Comparison of ENCODE assay signal across 8 cellular contexts in the genomic region with DNA sequence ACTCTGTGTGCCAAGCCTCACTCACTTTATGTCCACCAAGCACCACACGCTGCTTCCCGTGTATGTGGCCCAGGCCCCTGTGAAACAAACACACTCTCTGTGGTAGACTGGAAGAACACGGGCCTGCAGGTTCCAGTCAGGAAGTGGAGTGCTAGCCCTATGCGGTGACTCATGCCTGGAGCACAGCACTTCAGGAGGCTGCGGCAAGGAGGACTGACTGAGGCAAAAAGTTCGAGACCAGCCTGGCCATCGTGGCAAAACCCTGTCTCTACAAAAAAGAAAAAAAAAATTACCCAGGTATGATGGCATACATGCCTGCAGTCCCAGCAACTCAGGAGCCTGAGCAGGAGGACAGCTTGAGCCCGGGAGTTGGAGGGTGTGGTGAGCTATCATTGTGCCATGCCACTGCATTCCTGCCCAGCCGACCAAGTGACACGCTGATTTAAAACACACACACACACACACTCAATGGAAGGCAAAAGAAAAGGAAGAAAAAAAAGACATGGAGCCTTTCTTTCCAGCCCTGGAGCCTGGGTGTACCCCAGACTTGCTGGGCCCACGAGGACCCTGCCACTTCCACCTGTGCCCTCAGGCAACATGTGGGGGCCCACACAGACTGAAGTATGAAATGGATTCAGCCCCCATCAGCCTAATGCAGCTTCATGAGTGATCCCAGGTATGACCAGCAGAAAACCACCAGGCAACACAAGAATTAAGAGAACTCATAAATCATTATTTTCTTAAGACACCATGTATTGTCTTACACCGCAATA.
DNase-seq lines count a peak whose midpoint lies in the region; ATAC-seq, FAIRE-seq and TF ChIP-seq lines count a peak whose summit lies in the region.

No MANE protein-coding gene starts in this region.

- peaks cover 98% of the 10 kb centered on the region for H3K79me2 ChIP-seq in endothelial cell of umbilical vein (ENCODE audit: control insufficient read depth, insufficient read depth, low read length)

- TF ChIP-seq CTCF in VCaP (conservative IDR thresholded peaks at IDR 0.05): no peak
- no peak for TF ChIP-seq CTCF in endothelial cell of umbilical vein (IDR thresholded peaks at IDR 0.05; ENCODE audit: extremely low read depth in 1 of 2, insufficient read depth in 1 of 2, low read depth in 1 of 2, low read length in 2 of 2)
- no peak for TF ChIP-seq CTCF in osteocyte (IDR thresholded peaks at IDR 0.05)
- TF ChIP-seq CTCF in uterus (IDR thresholded peaks at IDR 0.05): no peak

- H3K4me2 ChIP-seq in endothelial cell of umbilical vein (ENCODE audit: insufficient read depth, low read length): no peak overlapping the region

- no peaks in the 10 kb centered on the region for H3K9me3 Mint-ChIP-seq in osteocyte (ENCODE audit: unreplicated experiment)

- no TSS peak for BruUV-seq in endothelial cell of umbilical vein (replicated peaks; lab: Mats Ljungman, UMichigan)

- H3K4me3 ChIP-seq in endothelial cell of umbilical vein (replicated peaks in 1 of 3; ENCODE audit: insufficient read depth in 1 of 3, low read depth in 1 of 3, low read length in 3 of 3) (no peak overlapping the region), uterus (no peak overlapping the region)

- no peak overlapping the region for H3K9ac ChIP-seq in endothelial cell of umbilical vein (replicated peaks; ENCODE audit: extremely low read depth, insufficient read depth, low read length)

- H4K20me1 ChIP-seq in endothelial cell of umbilical vein (replicated peaks; ENCODE audit: control insufficient read depth, extremely low read depth, insufficient read depth, low read length): peaks cover 8% of the 10 kb centered on the region

- peaks cover 4% of the 10 kb centered on the region for H3K36me3 Mint-ChIP-seq in osteocyte (ENCODE audit: unreplicated experiment)

- H3K27me3 Mint-ChIP-seq in osteocyte (ENCODE audit: unreplicated experiment): no peaks in the 10 kb centered on the region

- H3K9me3 ChIP-seq in endothelial cell of umbilical vein (replicated peaks; ENCODE audit: control insufficient read depth, insufficient read depth, low read length) (no peaks in the 10 kb centered on the region), uterus (no peaks in the 10 kb centered on the region)

- no peaks in the 10 kb centered on the region for H3K36me3 ChIP-seq in endothelial cell of umbilical vein (ENCODE audit: control insufficient read depth in 2 of 2, extremely low read depth in 1 of 2, insufficient read depth in 2 of 2, low read length in 2 of 2)
- H3K36me3 ChIP-seq in uterus: no peaks in the 10 kb centered on the region

- TF ChIP-seq POLR2A in endothelial cell of umbilical vein (IDR thresholded peaks at IDR 0.05; ENCODE audit: low read depth, low read length) (no peak), uterus (IDR thresholded peaks at IDR 0.05) (no peak)

- FAIRE-seq in endothelial cell of umbilical vein (lab: Jason Lieb, UNC) (peak; percentile 96), frontal cortex (lab: Jason Lieb, UNC) (no peak)

- intact Hi-C loops in Right ventricle myocardium inferior (cut with DNase I) (no loop called here), cardiac septum (cut with DNase I) (no loop called here), endothelial cell of umbilical vein (cut with micrococcal nuclease) (loop anchor here (1.0 to 2.0 kb wide), 3 partner anchors 34 to 48 kb away; no protein-coding TSS in a partner anchor), uterus (cut with DNase I; ENCODE audit: low total_unique reads) (no loop called here)

- no peak overlapping the region for H2AFZ ChIP-seq in endothelial cell of umbilical vein (ENCODE audit: low read depth, low read length)

- H3K4me1 Mint-ChIP-seq in osteocyte (ENCODE audit: unreplicated experiment): peaks cover 70% of the 10 kb centered on the region

- DNase-seq in Right ventricle myocardium inferior (ENCODE audit: missing footprints): no peak
- no peak for DNase-seq in cardiac septum (ENCODE audit: low spot score)
- peak; percentile 87 for DNase-seq in endothelial cell of umbilical vein (ENCODE audit: low read depth, low spot score)
- DNase-seq in osteocyte (ENCODE audit: extremely low spot score, unreplicated experiment): no peak
- no peak for DNase-seq in uterus
- DNase-seq in NCI-H345 treated with DMSO at 0.1 percent for 48 hours (lab: John Stamatoyannopoulos, UW; ENCODE audit: unreplicated experiment): no peak
- DNase-seq in frontal cortex (ENCODE audit: low spot score in 2 of 2): no peak

- H3K27ac ChIP-seq in VCaP (peak overlapping the region; percentile 24; the same call in 1 of the 2 replicates), endothelial cell of umbilical vein (ENCODE audit: insufficient read depth, low read depth, low read length) (peak overlapping the region; percentile 16), uterus (no peak overlapping the region)

- H3K9me1 ChIP-seq in endothelial cell of umbilical vein (replicated peaks; ENCODE audit: control insufficient read depth, extremely low read depth, insufficient read depth, low read length): no peaks in the 10 kb centered on the region

- H3K4me3 Mint-ChIP-seq in osteocyte (ENCODE audit: unreplicated experiment): no peak overlapping the region

- dilution Hi-C loops in endothelial cell of umbilical vein (cut with MboI; ENCODE audit: extremely low pct_ligation_motif_present, low sequenced_read_pairs): no loop called here

- H3K27me3 ChIP-seq in endothelial cell of umbilical vein (ENCODE audit: control insufficient read depth in 2 of 2, insufficient read depth in 2 of 2, low read length in 2 of 2) (no peaks in the 10 kb centered on the region), uterus (no peaks in the 10 kb centered on the region)

- peaks cover 61% of the 10 kb centered on the region for H3K4me1 ChIP-seq in endothelial cell of umbilical vein (ENCODE audit: control insufficient read depth, extremely low read depth, insufficient read depth, low read length)
- H3K4me1 ChIP-seq in uterus: peaks cover 0 to 14% of the 10 kb centered on the region in 2 donors

- H3K27ac Mint-ChIP-seq in osteocyte (ENCODE audit: unreplicated experiment): peak overlapping the region; percentile 79

- POLR2A ChIA-PET in endothelial cell of umbilical vein (lab: Charles Lee): no interaction called here

- CTCF ChIA-PET in endothelial cell of umbilical vein (lab: Charles Lee): interaction anchor here (1.3 kb wide), 1 partner anchor 10 kb away, joined by 10 read pairs; no protein-coding TSS in a partner anchor

- ATAC-seq in Right ventricle myocardium inferior: peak; percentile 44

TF ChIP-seq in endothelial cell of umbilical vein, 7 proteins besides CTCF, POLR2A, EP300 and RAD21:
- TF ChIP-seq, protein P1, sequence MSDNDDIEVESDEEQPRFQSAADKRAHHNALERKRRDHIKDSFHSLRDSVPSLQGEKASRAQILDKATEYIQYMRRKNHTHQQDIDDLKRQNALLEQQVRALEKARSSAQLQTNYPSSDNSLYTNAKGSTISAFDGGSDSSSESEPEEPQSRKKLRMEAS (IDR thresholded peaks at IDR 0.05; ENCODE audit: insufficient read depth, insufficient read length): no peak
- TF ChIP-seq JUN (IDR thresholded peaks at IDR 0.05; ENCODE audit: borderline replicate concordance, insufficient read depth, insufficient read length, low read depth): peak; percentile 77
- no peak for TF ChIP-seq EZH2 (IDR thresholded peaks at IDR 0.05; ENCODE audit: borderline replicate concordance, low read depth, low read length, severe bottlenecking)
- TF ChIP-seq FOS (IDR thresholded peaks at IDR 0.05; ENCODE audit: borderline replicate concordance, insufficient read depth, low read length): peak; percentile 92
- TF ChIP-seq GATA2 (IDR thresholded peaks at IDR 0.05; ENCODE audit: insufficient read depth, insufficient read length, low read depth, low read length): no peak
- TF ChIP-seq MYC (IDR thresholded peaks at IDR 0.05; ENCODE audit: low read depth, low read length): no peak
- peak; percentile 71 for TF ChIP-seq POLR2AphosphoS5 (IDR thresholded peaks at IDR 0.05; ENCODE audit: insufficient read depth, low read depth, low read length)

Comparison
In these comparisons a context has a peak if more than half of its experiments do, and no peak if none do; other contexts are left out.
1. H3K27ac ChIP-seq: peak in VCaP (single experiment) and endothelial cell of umbilical vein (single experiment); none in uterus (0 of 2).